Comparison of ENCODE assay signal across 8 cellular contexts in the genomic region with DNA sequence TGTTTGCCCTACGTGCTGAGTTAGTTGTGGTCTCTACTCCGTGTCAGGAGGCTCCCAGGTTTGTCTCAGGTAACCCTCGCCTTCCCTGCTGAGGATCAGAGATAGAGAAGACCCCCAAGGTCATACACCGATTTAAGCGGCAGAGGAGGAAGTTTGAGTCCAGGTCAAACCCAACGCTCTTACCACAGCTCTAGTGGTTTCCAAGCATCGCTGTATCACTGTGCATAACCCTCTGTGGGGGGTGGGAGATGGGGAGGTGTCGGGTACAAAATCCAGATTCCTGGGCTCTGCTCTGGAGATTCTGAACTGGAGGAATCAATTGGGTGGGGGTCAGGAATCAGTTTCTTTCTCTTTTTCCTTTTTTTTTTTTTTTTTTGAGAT. TPM values are rescaled to one million over a fixed set of nuclear protein-coding genes. Genes with fewer than 3 reads are reported as not detected.
DNase-seq lines count a peak whose midpoint lies in the region; TF ChIP-seq lines count a peak whose summit lies in the region.

No MANE protein-coding gene starts in this region.

- DNase-seq in endothelial cell (ENCODE audit: low spot score), result no peak
- DNase-seq in progenitor cell of endocrine pancreas (ENCODE audit: low spot score, unreplicated experiment), result no peak
- DNase-seq in HuH-7.5 (ENCODE audit: low spot score), result no peak
- no peak for DNase-seq in NCI-H1092 treated with DMSO at 0.1 percent for 48 hours (lab: John Stamatoyannopoulos, UW)
- DNase-seq in NCI-H1105 (lab: John Stamatoyannopoulos, UW), result no peak
- no peak for DNase-seq in T1000 (lab: John Stamatoyannopoulos, UW)

- peak overlapping the region; percentile 64 for H3K27ac Mint-ChIP-seq in endothelial cell (ENCODE audit: unreplicated experiment)
- peak overlapping the region; percentile 23 for H3K27ac Mint-ChIP-seq in progenitor cell of endocrine pancreas

- H3K4me1 Mint-ChIP-seq in endothelial cell (ENCODE audit: unreplicated experiment) (peaks cover 6% of the 10 kb centered on the region), progenitor cell of endocrine pancreas (ENCODE audit: low read depth) (peaks cover 19% of the 10 kb centered on the region)

- H3K9me3 ChIP-seq in OCI-LY3 (ENCODE audit: insufficient read depth, low read length), result no peaks in the 10 kb centered on the region

- peak overlapping the region; percentile 93 for H3K4me2 ChIP-seq in OCI-LY3 (ENCODE audit: low read length)

- TF ChIP-seq CTCF in GM12875 (IDR thresholded peaks at IDR 0.05; ENCODE audit: borderline replicate concordance, insufficient read depth, low read depth, low read length) (no peak), OCI-LY3 (IDR thresholded peaks at IDR 0.05; ENCODE audit: low read depth, low read length) (no peak), endothelial cell (IDR thresholded peaks at IDR 0.05; ENCODE audit: unreplicated experiment) (no peak), progenitor cell of endocrine pancreas (IDR thresholded peaks at IDR 0.05; ENCODE audit: unreplicated experiment) (no peak)

- H3K27me3 Mint-ChIP-seq in endothelial cell (ENCODE audit: unreplicated experiment) (peaks cover 17% of the 10 kb centered on the region), progenitor cell of endocrine pancreas (no peaks in the 10 kb centered on the region)

- H3K4me1 ChIP-seq in OCI-LY3 (ENCODE audit: low read length), result peaks cover 28% of the 10 kb centered on the region

- peaks cover 19% of the 10 kb centered on the region for H3K79me2 ChIP-seq in OCI-LY3 (ENCODE audit: low read length)

- peak overlapping the region; percentile 29 for H3K27ac ChIP-seq in OCI-LY3 (ENCODE audit: low read length)

- H3K36me3 ChIP-seq in OCI-LY3 (replicated peaks; ENCODE audit: low read depth, low read length), result peaks cover 6% of the 10 kb centered on the region

- H3K27me3 ChIP-seq in OCI-LY3 (ENCODE audit: low read depth, low read length), result no peaks in the 10 kb centered on the region

- peak overlapping the region; percentile 68; the same call in 1 of the 2 replicates for H2AFZ ChIP-seq in OCI-LY3 (ENCODE audit: low read depth, low read length)

- H3K9me3 Mint-ChIP-seq in endothelial cell (ENCODE audit: unreplicated experiment) (no peaks in the 10 kb centered on the region), progenitor cell of endocrine pancreas (ENCODE audit: low read depth) (no peaks in the 10 kb centered on the region)

- H3K4me3 ChIP-seq in GM12875 (ENCODE audit: low read depth, low read length) (peak overlapping the region; percentile 69), OCI-LY3 (ENCODE audit: low read length) (peak overlapping the region; percentile 89)

- peaks cover 5% of the 10 kb centered on the region for H3K36me3 Mint-ChIP-seq in endothelial cell (ENCODE audit: low read depth, unreplicated experiment)
- H3K36me3 Mint-ChIP-seq in progenitor cell of endocrine pancreas (ENCODE audit: insufficient read depth), result no peaks in the 10 kb centered on the region

- H3K4me3 Mint-ChIP-seq in endothelial cell (ENCODE audit: unreplicated experiment), result peak overlapping the region; percentile 91
- peak overlapping the region; percentile 78 for H3K4me3 Mint-ChIP-seq in progenitor cell of endocrine pancreas (ENCODE audit: low read depth)

- peaks cover 9% of the 10 kb centered on the region; the same call in 1 of the 2 replicates for H4K20me1 ChIP-seq in OCI-LY3 (ENCODE audit: insufficient read depth, low read length)

- H3K9ac ChIP-seq in OCI-LY3 (ENCODE audit: low read length), result peak overlapping the region; percentile 84

RNA-seq across cellular contexts. Expression of a gene that starts 0.6 kb away (rescaled TPM):
- total RNA-seq in endothelial cell (ENCODE audit: unreplicated experiment) (38.0 TPM), progenitor cell of endocrine pancreas (35.4 and 39.1 TPM in 2 replicates)

RNA-seq across cellular contexts. Expression of a gene that starts 3.4 kb away (rescaled TPM):
- total RNA-seq in endothelial cell (ENCODE audit: unreplicated experiment) (11.5 TPM), progenitor cell of endocrine pancreas (66.1 and 68.2 TPM in 2 replicates)

RNA-seq across cellular contexts. Expression of a gene that starts 4.9 kb away (rescaled TPM):
- total RNA-seq in endothelial cell (ENCODE audit: unreplicated experiment) (21.2 TPM), progenitor cell of endocrine pancreas (42.9 and 48.2 TPM in 2 replicates)

RNA-seq across cellular contexts. Expression of a gene that starts 5.0 kb away (rescaled TPM):
- total RNA-seq in endothelial cell (ENCODE audit: unreplicated experiment), result 23.2 TPM
- total RNA-seq in progenitor cell of endocrine pancreas, result 52.0 and 53.9 TPM in 2 replicates

RNA-seq across cellular contexts. Expression of a gene that starts 9.9 kb away (rescaled TPM):
- 35.3 TPM for total RNA-seq in endothelial cell (ENCODE audit: unreplicated experiment)
- 48.5 and 57.7 TPM in 2 replicates for total RNA-seq in progenitor cell of endocrine pancreas
